11 cellular contexts compared by ENCODE assay signal in the genomic region with DNA sequence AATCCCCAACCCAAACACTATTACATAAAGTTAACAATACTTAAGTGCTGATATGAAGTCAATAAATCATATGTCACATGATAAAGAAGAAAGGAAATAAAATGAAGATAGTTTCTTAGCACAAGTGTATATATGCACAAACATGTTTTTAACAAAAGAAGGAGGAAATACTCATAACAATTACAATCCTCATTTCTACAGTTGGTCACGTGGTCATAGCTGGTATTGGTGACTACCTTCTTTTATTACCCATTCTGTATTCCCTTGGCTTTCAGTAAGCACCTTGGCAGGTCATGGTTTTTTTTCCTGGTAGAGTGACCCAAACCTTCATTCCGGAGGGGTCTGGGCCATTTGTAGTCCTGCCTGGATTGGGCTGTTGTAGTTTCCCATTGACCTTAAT.
"Had no signal": no experiment of that assay in that cellular context is flagged by ENCODE, and none has a peak within 500 bp of the region (broad histone marks: within the 10 kb centered on the region; RNA-seq: fewer than 3 reads in every experiment).

No MANE protein-coding gene starts in this region.

- H3K27ac ChIP-seq: GM23248 had no signal

- H3K9ac ChIP-seq: GM23248 had no signal

- H3K9me3 ChIP-seq: HAP-1 had no signal

- H3K4me1 ChIP-seq: HAP-1 had no signal

- ATAC-seq: GM23338, HCT116 had no signal

- H3K4me2 ChIP-seq: GM23338 had no signal

- DNase-seq: GM23248, GOT3, H7, H9, HCEC 1CT, HFFc6 had no signal

- H2AFZ ChIP-seq: GM23248, GM23338 had no signal

- H3K4me3 ChIP-seq: GM23248, GM23338, HAP-1 had no signal

- H3K36me3 ChIP-seq: HAP-1 had no signal

- FAIRE-seq: H1, H54 had no signal
